1 cellular context compared by ENCODE assay signal in the genomic region with DNA sequence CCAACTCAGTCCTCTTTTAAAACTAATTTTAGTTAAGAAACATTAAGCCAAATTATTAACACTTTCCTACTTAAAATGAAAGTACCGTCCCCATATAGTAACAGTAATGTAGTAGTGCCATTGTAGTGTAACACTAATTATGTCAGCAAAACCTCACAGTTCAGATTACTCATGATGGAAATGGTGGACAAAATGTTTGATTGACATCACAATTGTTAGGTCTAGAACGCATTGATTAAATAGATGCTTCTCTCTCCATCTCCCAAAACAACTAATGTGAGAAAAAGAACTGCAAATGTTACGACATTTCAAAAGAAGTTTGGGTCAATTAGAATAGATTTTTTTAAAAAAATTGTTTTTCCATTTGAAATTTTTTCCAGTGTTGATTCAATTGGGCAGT.
TF ChIP-seq lines count a peak whose summit lies in the region.

No MANE protein-coding gene starts in this region.

TF ChIP-seq in HEK293, 187 proteins besides CTCF, POLR2A, EP300 and RAD21 (continued from another document):
- TF ChIP-seq REST (tag by site-specific recombination; IDR thresholded peaks at IDR 0.05) (no peak), ZFP37 (tag by site-specific recombination; IDR thresholded peaks at IDR 0.05) (no peak), ZNF585B (tag by site-specific recombination; IDR thresholded peaks at IDR 0.05) (no peak), ZNF621 (tag by site-specific recombination; IDR thresholded peaks at IDR 0.05) (no peak)
- TF ChIP-seq, protein P1, sequence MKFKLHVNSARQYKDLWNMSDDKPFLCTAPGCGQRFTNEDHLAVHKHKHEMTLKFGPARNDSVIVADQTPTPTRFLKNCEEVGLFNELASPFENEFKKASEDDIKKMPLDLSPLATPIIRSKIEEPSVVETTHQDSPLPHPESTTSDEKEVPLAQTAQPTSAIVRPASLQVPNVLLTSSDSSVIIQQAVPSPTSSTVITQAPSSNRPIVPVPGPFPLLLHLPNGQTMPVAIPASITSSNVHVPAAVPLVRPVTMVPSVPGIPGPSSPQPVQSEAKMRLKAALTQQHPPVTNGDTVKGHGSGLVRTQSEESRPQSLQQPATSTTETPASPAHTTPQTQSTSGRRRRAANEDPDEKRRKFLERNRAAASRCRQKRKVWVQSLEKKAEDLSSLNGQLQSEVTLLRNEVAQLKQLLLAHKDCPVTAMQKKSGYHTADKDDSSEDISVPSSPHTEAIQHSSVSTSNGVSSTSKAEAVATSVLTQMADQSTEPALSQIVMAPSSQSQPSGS (tag by site-specific recombination; IDR thresholded peaks at IDR 0.05; ENCODE audit: low read depth), result no peak
